ENCODE assay signal across 16 cellular contexts in the genomic region with DNA sequence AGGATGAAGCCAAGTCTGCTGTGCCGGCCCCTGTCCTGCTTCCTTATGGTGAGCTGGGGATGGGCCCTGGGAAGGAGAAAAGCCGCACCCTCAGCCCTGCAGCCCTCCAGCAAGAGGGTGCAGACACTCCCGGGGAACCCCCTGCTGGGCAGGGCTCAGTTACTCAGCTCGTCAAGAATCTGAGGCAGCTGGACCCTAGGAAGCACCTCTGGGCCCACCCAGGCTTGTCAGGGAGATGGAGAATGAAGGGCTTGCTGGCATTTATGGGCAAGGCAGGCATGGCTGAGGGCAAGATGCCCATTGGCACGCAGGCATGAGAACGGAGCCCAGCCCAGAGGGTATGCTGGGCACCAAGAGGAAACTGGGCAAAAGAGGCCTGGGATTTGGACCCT. TPM values are rescaled to one million over a fixed set of nuclear protein-coding genes. Genes with fewer than 3 reads are reported as not detected.
DNase-seq lines count a peak whose midpoint lies in the region; ATAC-seq and TF ChIP-seq lines count a peak whose summit lies in the region.
"Had no signal": no experiment of that assay in that cellular context is flagged by ENCODE, and none has a peak within 500 bp of the region (broad histone marks: within the 10 kb centered on the region; RNA-seq: fewer than 3 reads in every experiment).

No MANE protein-coding gene starts in this region.

- H3K9me3 Mint-ChIP-seq in immature natural killer cell: no peaks in the 10 kb centered on the region
- no peaks in the 10 kb centered on the region for H3K9me3 Mint-ChIP-seq in stimulated activated memory B cell treated with anti-CD40 and anti-IgM and Interleukin-4, amounts not matched to agents 10 μg/mL and 1 μg/mL and 100 μg/mL, for 72 hours

- H3K27ac Mint-ChIP-seq in immature natural killer cell: peak overlapping the region in 4 of 6 donors; percentile 35 to 83 (median 59)
- H3K27ac Mint-ChIP-seq in stimulated activated memory B cell treated with anti-CD40 and anti-IgM and Interleukin-4, amounts not matched to agents 10 μg/mL and 1 μg/mL and 100 μg/mL, for 72 hours: peak overlapping the region; percentile 90

- H3K27me3 ChIP-seq in left ventricle myocardium inferior (ENCODE audit: low read depth) (no peaks in the 10 kb centered on the region), H7 (ENCODE audit: control insufficient read depth, insufficient read depth, low read length) (no peaks in the 10 kb centered on the region)
- H3K27me3 ChIP-seq: esophagus muscularis mucosa, vagina had no signal

- DNase-seq in left ventricle myocardium superior (peak; percentile 24), left ventricle myocardium inferior (no peak), RWPE1 (ENCODE audit: low spot score) (peak; percentile 44), immature natural killer cell (no peak), T-helper 9 cell (no peak), H7 (no peak)
- DNase-seq in effector CD8-positive, alpha-beta T cell (lab: John Stamatoyannopoulos, UW): no peak
- DNase-seq: activated CD4-positive, alpha-beta T cell treated with anti-CD3 and anti-CD28 coated beads for 4 hours; activated naive CD4-positive, alpha-beta T cell; cortex of kidney; mammary epithelial cell; NCI-H187 treated with DMSO at 0.1 percent for 48 hours; NCI-H526 had no signal

- CTCF ChIA-PET in RWPE1 (lab: Yijun Ruan, JAX): interaction anchor here (0.7 to 1.3 kb wide), 3 partner anchors 16 to 38 kb away, joined by 3 to 7 read pairs (median 3); no protein-coding TSS in a partner anchor

- POLR2A ChIA-PET in RWPE1 (lab: Yijun Ruan, JAX; ENCODE audit: low non-redundant PET): no interaction called here

- H3K9me3 ChIP-seq in left ventricle myocardium inferior (replicated peaks): no peaks in the 10 kb centered on the region
- H3K9me3 ChIP-seq: esophagus muscularis mucosa, vagina had no signal

- H3K36me3 ChIP-seq in left ventricle myocardium inferior: no peaks in the 10 kb centered on the region
- no peaks in the 10 kb centered on the region for H3K36me3 ChIP-seq in H7 (replicated peaks; ENCODE audit: control insufficient read depth, insufficient read depth, low read length)
- H3K36me3 ChIP-seq: esophagus muscularis mucosa, vagina had no signal

- no peak overlapping the region for H3K4me3 Mint-ChIP-seq in immature natural killer cell
- peak overlapping the region; percentile 64 for H3K4me3 Mint-ChIP-seq in stimulated activated memory B cell treated with anti-CD40 and anti-IgM and Interleukin-4, amounts not matched to agents 10 μg/mL and 1 μg/mL and 100 μg/mL, for 72 hours

- TF ChIP-seq CTCF in left ventricle myocardium inferior (IDR thresholded peaks at IDR 0.05; ENCODE audit: borderline replicate concordance) (no peak), RWPE1 (conservative IDR thresholded peaks at IDR 0.05; ENCODE audit: low read depth) (no peak)

- no peak overlapping the region for H3K4me3 ChIP-seq in left ventricle myocardium inferior
- no peak overlapping the region for H3K4me3 ChIP-seq in H7 (ENCODE audit: insufficient read depth, low read depth, low read length)
- H3K4me3 ChIP-seq: esophagus muscularis mucosa, vagina had no signal

- peaks cover 34 to 49% (median 35%) of the 10 kb centered on the region in 3 donors for H3K27me3 Mint-ChIP-seq in immature natural killer cell (ENCODE audit: low read depth in 3 of 3)
- no peaks in the 10 kb centered on the region for H3K27me3 Mint-ChIP-seq in stimulated activated memory B cell treated with anti-CD40 and anti-IgM and Interleukin-4, amounts not matched to agents 10 μg/mL and 1 μg/mL and 100 μg/mL, for 72 hours

- intact Hi-C loops in left ventricle myocardium superior (cut with micrococcal nuclease): no loop called here
- intact Hi-C loops in left ventricle myocardium inferior (cut with micrococcal nuclease): no loop called here

- H3K4me1 Mint-ChIP-seq in immature natural killer cell: peaks cover 40 to 41% of the 10 kb centered on the region in 2 donors
- peaks cover 88% of the 10 kb centered on the region for H3K4me1 Mint-ChIP-seq in stimulated activated memory B cell treated with anti-CD40 and anti-IgM and Interleukin-4, amounts not matched to agents 10 μg/mL and 1 μg/mL and 100 μg/mL, for 72 hours

- peaks cover 53% of the 10 kb centered on the region for H3K4me1 ChIP-seq in left ventricle myocardium inferior

- no peaks in the 10 kb centered on the region for H3K36me3 Mint-ChIP-seq in immature natural killer cell
- peaks cover 54% of the 10 kb centered on the region for H3K36me3 Mint-ChIP-seq in stimulated activated memory B cell treated with anti-CD40 and anti-IgM and Interleukin-4, amounts not matched to agents 10 μg/mL and 1 μg/mL and 100 μg/mL, for 72 hours

- H3K27ac ChIP-seq in left ventricle myocardium inferior (replicated peaks) (no peak overlapping the region), RWPE1 (peak overlapping the region; percentile 93)
- H3K27ac ChIP-seq: esophagus muscularis mucosa, vagina had no signal

- ATAC-seq in left ventricle myocardium superior: no peak
- ATAC-seq in stimulated activated memory B cell treated with anti-CD40 and anti-IgM and Interleukin-4, amounts not matched to agents 10 μg/mL and 1 μg/mL and 100 μg/mL, for 72 hours: no peak

RNA-seq across cellular contexts. Expression of gene RELT, which starts 12.9 kb away (rescaled TPM):
- total RNA-seq in left ventricle myocardium superior: 1.8 TPM
- total RNA-seq in left ventricle myocardium inferior: 1.6 TPM
- polyA plus RNA-seq in immature natural killer cell: 1 to 10 TPM; 2.8 to 5.4 (median 3.6) TPM
- 6.4 and 8.3 TPM in 2 replicates for total RNA-seq in H7 (2014; rRNA removed; shearing (Covaris generic))

Comparison
In these comparisons a context has a peak if more than half of its experiments do, and no peak if none do; other contexts are left out.
1. DNase-seq: peak in left ventricle myocardium superior (single experiment) and RWPE1 (single experiment); none in left ventricle myocardium inferior (single experiment), immature natural killer cell (0 of 3), T-helper 9 cell (single experiment), H7 (single experiment) and effector CD8-positive, alpha-beta T cell (single experiment).